In genomic region chrY:19574939-19575338, GRCh38 we compare ENCODE assay signal across 11 cellular contexts.
"Had no signal": no experiment of that assay in that cellular context is flagged by ENCODE, and none has a peak within 500 bp of the region (broad histone marks: within the 10 kb centered on the region; RNA-seq: fewer than 3 reads in every experiment).

No MANE protein-coding gene starts in this region.

- H3K9me3 Mint-ChIP-seq: activated CD4-positive, alpha-beta T cell treated with anti-CD3 and anti-CD28 coated beads, Interleukin-2, amount 10 ng/mL, durations not matched to agents 24 days and 14 days; stimulated activated naive CD8-positive, alpha-beta T cell treated with anti-CD3 and anti-CD28 coated beads, Interleukin-15, Interleukin-2, amounts not matched to agents 100 ng/mL and 50 ng/mL, for 24 hours had no signal

- H3K36me3 ChIP-seq: adrenal gland, esophagus muscularis mucosa, sigmoid colon, thoracic aorta had no signal

- H3K27ac Mint-ChIP-seq: activated CD4-positive, alpha-beta T cell treated with anti-CD3 and anti-CD28 coated beads, Interleukin-2, amount 10 ng/mL, durations not matched to agents 24 days and 14 days; stimulated activated naive CD8-positive, alpha-beta T cell treated with anti-CD3 and anti-CD28 coated beads, Interleukin-15, Interleukin-2, amounts not matched to agents 100 ng/mL and 50 ng/mL, for 24 hours had no signal

- H3K4me3 ChIP-seq: adrenal gland, esophagus muscularis mucosa, psoas muscle, sigmoid colon, thoracic aorta had no signal

- H3K27me3 ChIP-seq: adrenal gland, esophagus muscularis mucosa, sigmoid colon had no signal

- FAIRE-seq: colon had no signal

- DNase-seq: activated CD4-positive, alpha-beta T cell treated with anti-CD3 and anti-CD28 coated beads, Interleukin-2, amount 10 ng/mL, durations not matched to agents 24 days and 14 days; activated naive CD4-positive, alpha-beta T cell treated with anti-CD3 and anti-CD28 coated beads, Interleukin-2, amount 50 U/mL, for 16 hours; adrenal gland; hypothalamus; psoas muscle; sigmoid colon; stimulated activated CD4-positive, alpha-beta T cell treated with anti-CD3 and anti-CD28 coated beads, Interleukin-12 subunit alpha, Interleukin-12 subunit beta, amount 100 ng/mL, for 4 hours had no signal

- H3K27me3 Mint-ChIP-seq: activated CD4-positive, alpha-beta T cell treated with anti-CD3 and anti-CD28 coated beads, Interleukin-2, amount 10 ng/mL, durations not matched to agents 24 days and 14 days; stimulated activated naive CD8-positive, alpha-beta T cell treated with anti-CD3 and anti-CD28 coated beads, Interleukin-15, Interleukin-2, amounts not matched to agents 100 ng/mL and 50 ng/mL, for 24 hours had no signal

- ATAC-seq: psoas muscle had no signal

- H3K27ac ChIP-seq: adrenal gland, esophagus muscularis mucosa, psoas muscle, sigmoid colon, thoracic aorta had no signal

- H3K4me1 ChIP-seq: adrenal gland, psoas muscle, sigmoid colon had no signal

- H3K9me3 ChIP-seq: adrenal gland, esophagus muscularis mucosa, psoas muscle, sigmoid colon, thoracic aorta had no signal

- H3K4me3 Mint-ChIP-seq: activated CD4-positive, alpha-beta T cell treated with anti-CD3 and anti-CD28 coated beads, Interleukin-2, amount 10 ng/mL, durations not matched to agents 24 days and 14 days; stimulated activated naive CD8-positive, alpha-beta T cell treated with anti-CD3 and anti-CD28 coated beads, Interleukin-15, Interleukin-2, amounts not matched to agents 100 ng/mL and 50 ng/mL, for 24 hours had no signal
